25 cellular contexts compared by ENCODE assay signal in genomic region chr15:70412717-70413266, GRCh38.
DNase-seq lines count a peak whose midpoint lies in the region; ATAC-seq and TF ChIP-seq lines count a peak whose summit lies in the region.
"Had no signal": no experiment of that assay in that cellular context is flagged by ENCODE, and none has a peak within 500 bp of the region (broad histone marks: within the 10 kb centered on the region; RNA-seq: fewer than 3 reads in every experiment).

No MANE protein-coding gene starts in this region.

- H3K4me2 ChIP-seq in PC-9, result no peak overlapping the region

- peaks cover 14% of the 10 kb centered on the region for H3K4me1 ChIP-seq in PC-9 (replicated peaks; ENCODE audit: insufficient read depth)
- H3K4me1 ChIP-seq: testis, uterus had no signal

- CTCF ChIA-PET in PC-9 (lab: Charles Lee), result no interaction called here

- POLR2A ChIA-PET in PC-9 (lab: Charles Lee; ENCODE audit: unreplicated experiment), result no interaction called here

- no peaks in the 10 kb centered on the region for H3K27me3 ChIP-seq in PC-9 (ENCODE audit: insufficient read depth, low read depth)
- H3K27me3 ChIP-seq: cardiac muscle cell, testis, uterus had no signal

- H3K9me2 ChIP-seq in PC-9 (ENCODE audit: insufficient read depth), result no peaks in the 10 kb centered on the region

- no peaks in the 10 kb centered on the region for H3K9me3 ChIP-seq in SK-N-MC (ENCODE audit: low read depth, low read length)
- no peaks in the 10 kb centered on the region; the same call in 1 of the 2 replicates for H3K9me3 ChIP-seq in PC-9 (ENCODE audit: insufficient read depth, low read depth)
- H3K9me3 ChIP-seq: testis had no signal

- no peaks in the 10 kb centered on the region for H3K79me2 ChIP-seq in PC-9 (ENCODE audit: low read depth)

- H3K27ac ChIP-seq in SK-N-MC, result no peak overlapping the region; the same call in 1 of the 2 replicates
- H3K27ac ChIP-seq in PC-9, result no peak overlapping the region
- H3K27ac ChIP-seq: cardiac muscle cell, testis, uterus, WERI-Rb-1 had no signal

- TF ChIP-seq CTCF in PC-9 (conservative IDR thresholded peaks at IDR 0.05), result no peak

- no peak overlapping the region for H2AFZ ChIP-seq in PC-9

- H3K36me3 ChIP-seq in SK-N-MC (ENCODE audit: insufficient read depth, low read length) (no peaks in the 10 kb centered on the region), PC-9 (ENCODE audit: low read depth) (no peaks in the 10 kb centered on the region)
- H3K36me3 ChIP-seq: cardiac muscle cell, uterus, WERI-Rb-1 had no signal

- DNase-seq in COLO668 (lab: John Stamatoyannopoulos, UW; ENCODE audit: unreplicated experiment) (peak; percentile 86), DMS53 (lab: John Stamatoyannopoulos, UW) (peak; percentile 49), NCI-H2081 treated with DMSO at 0.1 percent for 48 hours (lab: John Stamatoyannopoulos, UW) (peak; percentile 25), SK-N-MC (ENCODE audit: low read depth, low spot score) (peak; percentile 45), PC-9 (no peak), NOMO-1 treated with DMSO at 0.1 percent for 48 hours (lab: John Stamatoyannopoulos, UW; ENCODE audit: unreplicated experiment) (no peak)
- DNase-seq: activated CD4-positive, alpha-beta T cell treated with anti-CD3 and anti-CD28 coated beads for 48 hours; activated CD8-positive, alpha-beta memory T cell treated with anti-CD3 and anti-CD28 coated beads for 24 hours; activated effector memory CD4-positive, alpha-beta T cell treated with Interleukin-2 at 50 U/mL for 16 hours; aorta; C1 segment of cervical spinal cord; cortex of kidney; effector memory CD8-positive, alpha-beta T cell; Karpas-422; naive B cell; PC-3; stimulated activated naive CD4-positive, alpha-beta T cell treated with Interleukin-2 at 50 U/mL for 16 hours; testis; uterus; WERI-Rb-1 had no signal

- H3F3A ChIP-seq in PC-9 (ENCODE audit: insufficient read depth, low read depth), result no peaks in the 10 kb centered on the region

- intact Hi-C loops in PC-9 (cut with micrococcal nuclease; ENCODE audit: unreplicated experiment), result no loop called here

- H3K9ac ChIP-seq in SK-N-MC (ENCODE audit: insufficient read length), result no peak overlapping the region

- ATAC-seq in GM21526 (IDR thresholded peaks at IDR 0.05; ENCODE audit: low FRiP score, unreplicated experiment) (no peak), HG02852 (IDR thresholded peaks at IDR 0.05; ENCODE audit: unreplicated experiment) (no peak)
- ATAC-seq: effector memory CD8-positive, alpha-beta T cell; left lobe of liver; PC-3; Right ventricle myocardium inferior had no signal

- H4K20me1 ChIP-seq in PC-9 (ENCODE audit: insufficient read depth), result no peaks in the 10 kb centered on the region

- no peak overlapping the region; the same call in 1 of the 2 replicates for H3K4me3 ChIP-seq in SK-N-MC
- no peak overlapping the region for H3K4me3 ChIP-seq in PC-9
- H3K4me3 ChIP-seq: cardiac muscle cell, testis, uterus had no signal

- BruUV-seq in PC-9 (replicated peaks; lab: Mats Ljungman, UMichigan), result no TSS peak

Comparison
In these comparisons a context has a peak if more than half of its experiments do, and no peak if none do; other contexts are left out.
1. DNase-seq: peak in COLO668 (single experiment), DMS53 (single experiment), NCI-H2081 treated with DMSO at 0.1 percent for 48 hours (single experiment) and SK-N-MC (single experiment); none in PC-9 (0 of 2) and NOMO-1 treated with DMSO at 0.1 percent for 48 hours (single experiment).